ENCODE assay signal across 8 cellular contexts in the genomic region with DNA sequence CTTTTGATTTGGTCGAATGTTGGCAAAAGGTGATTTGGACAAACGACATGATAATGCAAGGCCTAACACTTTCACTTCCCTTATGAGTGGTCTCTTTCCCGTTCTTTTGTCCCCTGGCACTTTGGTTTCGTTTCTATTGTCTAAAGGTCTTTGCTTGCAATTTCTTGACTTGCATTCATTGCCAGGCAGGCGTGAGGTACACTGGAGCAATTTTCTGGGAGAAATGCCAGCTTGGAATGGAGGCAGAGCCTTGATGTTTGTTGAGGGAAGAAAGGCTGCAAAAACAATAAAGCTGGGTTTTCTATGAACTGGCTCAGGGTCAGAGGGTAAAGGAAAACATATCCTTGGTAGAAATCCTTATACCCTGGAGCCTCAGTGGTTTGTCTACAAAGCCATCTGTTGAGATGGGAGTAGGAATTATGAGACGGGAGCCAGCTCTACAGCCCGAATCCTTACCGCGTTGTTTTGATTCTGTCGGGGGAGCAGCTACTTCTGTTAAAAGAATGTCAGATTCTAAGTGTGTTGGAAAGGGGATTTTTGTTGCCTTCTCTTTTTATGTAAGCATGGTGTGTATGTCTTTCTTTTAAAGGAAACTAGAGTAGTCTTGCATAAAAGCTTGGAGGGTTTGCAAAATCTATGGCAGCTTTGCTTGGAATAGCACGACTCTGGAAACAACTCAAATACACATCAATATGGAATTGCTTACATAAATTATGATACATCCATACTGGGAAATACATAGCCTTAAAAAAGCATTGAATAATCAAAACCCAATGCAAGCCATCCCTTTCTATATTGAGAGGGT.
DNase-seq lines count a peak whose midpoint lies in the region; ATAC-seq, FAIRE-seq and TF ChIP-seq lines count a peak whose summit lies in the region.
"Had no signal": no experiment of that assay in that cellular context is flagged by ENCODE, and none has a peak within 500 bp of the region (broad histone marks: within the 10 kb centered on the region; RNA-seq: fewer than 3 reads in every experiment).

No MANE protein-coding gene starts in this region.

- peaks cover 10% of the 10 kb centered on the region for H3K27me3 ChIP-seq in bronchial epithelial cell (ENCODE audit: control insufficient read depth, insufficient read depth, low read length)

- H3K27ac Mint-ChIP-seq in nephron, result peak overlapping the region in 2 of 3 experiments; percentile 48 to 51

- no peaks in the 10 kb centered on the region for H3K36me3 Mint-ChIP-seq in nephron (ENCODE audit: low read depth)

- H3K4me1 Mint-ChIP-seq in nephron, result peaks cover 37% of the 10 kb centered on the region

- ATAC-seq in GM18868 (IDR thresholded peaks at IDR 0.05; ENCODE audit: unreplicated experiment) (peak; percentile 52), HG02884 (IDR thresholded peaks at IDR 0.05; ENCODE audit: unreplicated experiment) (no peak)

- H3K4me3 ChIP-seq in bronchial epithelial cell (ENCODE audit: low read depth, low read length), result no peak overlapping the region

- TF ChIP-seq CTCF in bronchial epithelial cell (IDR thresholded peaks at IDR 0.05; ENCODE audit: insufficient read depth, low read length, severe bottlenecking) (no peak), nephron (IDR thresholded peaks at IDR 0.05; ENCODE audit: unreplicated experiment in 3 of 3) (no peak)

- no peaks in the 10 kb centered on the region for H3K9me3 Mint-ChIP-seq in nephron

- peak overlapping the region; percentile 66 to 80 (median 75) for H3K4me3 Mint-ChIP-seq in nephron

- H3K36me3 ChIP-seq in bronchial epithelial cell (ENCODE audit: control insufficient read depth, insufficient read depth, low read length), result no peaks in the 10 kb centered on the region
- H3K36me3 ChIP-seq: upper lobe of left lung had no signal

- FAIRE-seq in bronchial epithelial cell (lab: Jason Lieb, UNC), result no peak

- DNase-seq in NCI-H2081 treated with DMSO at 0.1 percent for 48 hours (lab: John Stamatoyannopoulos, UW), result peak; percentile 56
- DNase-seq in bronchial epithelial cell (ENCODE audit: low read depth), result peak; percentile 38
- DNase-seq in SW480 (ENCODE audit: low spot score), result no peak
- no peak for DNase-seq in activated CD8-positive, alpha-beta memory T cell treated with anti-CD3 and anti-CD28 coated beads, Interleukin-2, amount 50 U/mL, for 4 hours

- peaks cover 55% of the 10 kb centered on the region for H3K27me3 Mint-ChIP-seq in nephron (ENCODE audit: low read depth)

Comparison
In these comparisons a context has a peak if more than half of its experiments do, and no peak if none do; other contexts are left out.
1. DNase-seq: peak in NCI-H2081 treated with DMSO at 0.1 percent for 48 hours (single experiment) and bronchial epithelial cell (single experiment); none in SW480 (single experiment) and activated CD8-positive, alpha-beta memory T cell treated with anti-CD3 and anti-CD28 coated beads, Interleukin-2, amount 50 U/mL, for 4 hours (single experiment).